Comparison of ENCODE assay signal across 3 cellular contexts in the genomic region with DNA sequence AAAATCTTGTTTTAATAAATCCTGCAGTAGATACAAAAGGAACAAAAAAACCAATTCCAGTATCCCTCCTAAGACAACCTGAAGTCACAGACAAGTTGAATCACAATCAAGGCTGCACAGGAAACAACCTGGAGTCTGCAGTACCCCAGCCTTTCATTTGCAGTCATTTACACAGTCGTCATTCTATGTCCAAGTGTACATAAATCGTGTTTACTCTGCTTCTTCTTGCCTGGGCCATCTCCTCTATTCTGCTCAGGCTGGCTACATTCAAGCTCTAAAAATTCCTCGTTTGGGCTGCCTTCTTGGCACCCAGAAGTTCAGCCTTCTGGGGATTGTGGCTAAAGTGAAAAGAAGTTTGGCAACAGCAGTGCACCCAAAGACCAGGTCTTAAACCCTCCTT.
"Had no signal": no experiment of that assay in that cellular context is flagged by ENCODE, and none has a peak within 500 bp of the region (broad histone marks: within the 10 kb centered on the region; RNA-seq: fewer than 3 reads in every experiment).

No MANE protein-coding gene starts in this region.

- DNase-seq: H9, HCEC 1CT, KBM-7 had no signal
